ENCODE assay signal across 28 cellular contexts in genomic region chr1:79283451-79283850, GRCh38.
"Had no signal": no experiment of that assay in that cellular context is flagged by ENCODE, and none has a peak within 500 bp of the region (broad histone marks: within the 10 kb centered on the region; RNA-seq: fewer than 3 reads in every experiment).

No MANE protein-coding gene starts in this region.

- H3K36me3 ChIP-seq: adrenal gland, ascending aorta, breast epithelium, cardiac muscle cell, esophagus squamous epithelium, gastroesophageal sphincter had no signal

- H3K27ac ChIP-seq: adrenal gland, ascending aorta, breast epithelium, cardiac muscle cell, coronary artery, dorsolateral prefrontal cortex, epithelial cell of prostate, esophagus squamous epithelium, gastroesophageal sphincter had no signal

- H3K9me3 ChIP-seq: adrenal gland, ascending aorta, breast epithelium, esophagus squamous epithelium, gastroesophageal sphincter had no signal

- DNase-seq: activated CD4-positive, alpha-beta memory T cell treated with anti-CD3 and anti-CD28 coated beads for 36 hours; activated CD4-positive, alpha-beta T cell treated with anti-CD3 and anti-CD28 coated beads for 36 hours; activated CD4-positive, alpha-beta T cell treated with anti-CD3 and anti-CD28 coated beads, Interleukin-2, amount 10 ng/mL, durations not matched to agents 24 days and 14 days; activated CD4-positive, CD25-positive, alpha-beta regulatory T cell; activated CD4-positive, CD25-positive, alpha-beta regulatory T cell treated with anti-CD3 and anti-CD28 coated beads, Interleukin-2, amount 50 U/mL, for 72 hours; activated CD8-positive, alpha-beta memory T cell treated with anti-CD3 and anti-CD28 coated beads, Interleukin-2, amount 10 ng/mL, durations not matched to agents 7 days and 5 days; activated CD8-positive, alpha-beta memory T cell treated with anti-CD3 and anti-CD28 coated beads, Interleukin-2, amount 50 U/mL, for 4 hours; activated CD8-positive, alpha-beta T cell treated with anti-CD3 and anti-CD28 coated beads, Interleukin-2, amount 10 ng/mL, durations not matched to agents 7 days and 5 days; activated effector memory CD4-positive, alpha-beta T cell treated with anti-CD3 and anti-CD28 coated beads, Interleukin-2, amount 50 U/mL, for 16 hours; activated naive CD4-positive, alpha-beta T cell treated with anti-CD3 and anti-CD28 coated beads for 36 hours; activated naive CD8-positive, alpha-beta T cell treated with anti-CD3 and anti-CD28 coated beads for 36 hours; activated naive CD8-positive, alpha-beta T cell treated with anti-CD3 and anti-CD28 coated beads, Interleukin-2, amount 50 U/mL, for 24 hours; activated T-cell treated with anti-CD3 and anti-CD28 coated beads, Interleukin-2, amount 50 U/mL, for 1 hour; activated T-cell treated with anti-CD3 and anti-CD28 coated beads, Interleukin-2, amount 50 U/mL, for 48 hours; adrenal gland; central memory CD4-positive, alpha-beta T cell; cerebellar nuclear complex; dorsolateral prefrontal cortex; effector memory CD8-positive, alpha-beta T cell; esophagus squamous epithelium; foreskin melanocyte; T-helper 2 cell had no signal

- H3K4me1 ChIP-seq: adrenal gland, ascending aorta, breast epithelium, esophagus squamous epithelium, gastroesophageal sphincter had no signal

- ATAC-seq: activated CD4-positive, alpha-beta T cell treated with anti-CD3 and anti-CD28 coated beads for 36 hours; activated CD8-positive, alpha-beta memory T cell treated with anti-CD3 and anti-CD28 coated beads, Interleukin-2, amount 10 ng/mL, durations not matched to agents 7 days and 5 days; activated CD8-positive, alpha-beta T cell treated with anti-CD3 and anti-CD28 coated beads, Interleukin-2, amount 10 ng/mL, durations not matched to agents 7 days and 5 days; activated naive CD8-positive, alpha-beta T cell treated with anti-CD3 and anti-CD28 coated beads, Interleukin-2, amount 50 U/mL, for 24 hours; effector memory CD8-positive, alpha-beta T cell; gastroesophageal sphincter had no signal

- H3K27me3 ChIP-seq: adrenal gland, ascending aorta, breast epithelium, cardiac muscle cell, dorsolateral prefrontal cortex, esophagus squamous epithelium, gastroesophageal sphincter had no signal

- H3K4me3 ChIP-seq: adrenal gland, ascending aorta, breast epithelium, cardiac muscle cell, coronary artery, dorsolateral prefrontal cortex, esophagus squamous epithelium, gastroesophageal sphincter had no signal
